In the genomic region with DNA sequence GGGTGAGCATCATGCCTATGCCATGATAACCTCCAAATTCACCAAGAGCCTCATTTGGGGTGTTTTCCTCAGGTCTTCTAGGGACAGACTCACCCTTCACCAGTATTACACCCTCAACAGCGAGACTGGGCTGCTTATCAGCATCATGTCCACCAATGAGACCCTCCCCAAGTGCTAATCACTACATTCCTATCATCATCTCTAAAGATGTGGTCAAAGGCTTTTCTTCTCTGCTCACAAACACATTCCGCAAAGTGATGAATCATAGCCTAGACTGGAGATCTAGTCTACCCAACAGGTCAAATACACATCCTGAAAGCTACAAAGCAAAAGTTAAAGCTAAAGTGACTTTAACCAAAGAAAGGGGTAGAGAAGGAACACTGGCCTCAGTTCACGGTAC, we compare ENCODE assay signal across 28 cellular contexts.
"Had no signal": no experiment of that assay in that cellular context is flagged by ENCODE, and none has a peak within 500 bp of the region (broad histone marks: within the 10 kb centered on the region; RNA-seq: fewer than 3 reads in every experiment).

No MANE protein-coding gene starts in this region.

- H3K36me3 Mint-ChIP-seq: activated naive CD8-positive, alpha-beta T cell treated with anti-CD3 and anti-CD28 coated beads for 36 hours; immature natural killer cell had no signal

- ATAC-seq: activated CD4-positive, CD25-positive, alpha-beta regulatory T cell treated with anti-CD3 and anti-CD28 coated beads, Interleukin-2, amount 50 U/mL, for 24 hours; esophagus mucosa; heart left ventricle; left lobe of liver; mucosa of descending colon; right cardiac atrium; T-helper 17 cell had no signal

- H3K9me3 ChIP-seq: heart left ventricle, mucosa of descending colon, spleen, suprapubic skin, tibial artery had no signal

- H3K9me3 Mint-ChIP-seq: activated naive CD4-positive, alpha-beta T cell treated with anti-CD3 and anti-CD28 coated beads for 36 hours; activated naive CD8-positive, alpha-beta T cell treated with anti-CD3 and anti-CD28 coated beads for 36 hours; immature natural killer cell had no signal

- H3K36me3 ChIP-seq: heart left ventricle, spleen, suprapubic skin, tibial artery, WERI-Rb-1 had no signal

- H3K27ac ChIP-seq: coronary artery, heart left ventricle, spleen, suprapubic skin, tibial artery, WERI-Rb-1 had no signal

- H3K27ac Mint-ChIP-seq: activated naive CD4-positive, alpha-beta T cell treated with anti-CD3 and anti-CD28 coated beads for 36 hours; activated naive CD8-positive, alpha-beta T cell treated with anti-CD3 and anti-CD28 coated beads for 36 hours; immature natural killer cell; nephron; T-helper 17 cell had no signal

- H3K4me3 ChIP-seq: coronary artery, heart left ventricle, lung, mucosa of descending colon, spleen, suprapubic skin, tibial artery had no signal

- H3K4me1 ChIP-seq: heart left ventricle, spleen, suprapubic skin, tibial artery had no signal

- DNase-seq: activated CD4-positive, alpha-beta T cell treated with anti-CD3 and anti-CD28 coated beads for 48 hours; activated CD4-positive, alpha-beta T cell treated with anti-CD3 and anti-CD28 coated beads, Interleukin-2, amount 50 U/mL, for 48 hours; activated CD8-positive, alpha-beta memory T cell treated with anti-CD3 and anti-CD28 coated beads for 24 hours; activated effector memory CD4-positive, alpha-beta T cell treated with anti-CD3 and anti-CD28 coated beads, Interleukin-2, amount 50 U/mL, for 16 hours; activated naive CD4-positive, alpha-beta T cell treated with anti-CD3 and anti-CD28 coated beads for 36 hours; activated naive CD8-positive, alpha-beta T cell treated with anti-CD3 and anti-CD28 coated beads for 36 hours; amygdala; foreskin fibroblast; heart left ventricle; hypothalamus; immature natural killer cell; kidney glomerular epithelial cell; mucosa of descending colon; posterior cingulate gyrus; right cardiac atrium; spleen; stimulated activated naive CD4-positive, alpha-beta T cell; T-helper 17 cell; T1000; tibial artery; WERI-Rb-1 had no signal

- H3K4me3 Mint-ChIP-seq: activated naive CD4-positive, alpha-beta T cell treated with anti-CD3 and anti-CD28 coated beads for 36 hours; activated naive CD8-positive, alpha-beta T cell treated with anti-CD3 and anti-CD28 coated beads for 36 hours; immature natural killer cell; nephron; T-helper 17 cell had no signal

- H3K4me1 Mint-ChIP-seq: activated naive CD8-positive, alpha-beta T cell treated with anti-CD3 and anti-CD28 coated beads for 36 hours; immature natural killer cell; T-helper 17 cell had no signal
